ENCODE assay signal across 8 cellular contexts in the genomic region with DNA sequence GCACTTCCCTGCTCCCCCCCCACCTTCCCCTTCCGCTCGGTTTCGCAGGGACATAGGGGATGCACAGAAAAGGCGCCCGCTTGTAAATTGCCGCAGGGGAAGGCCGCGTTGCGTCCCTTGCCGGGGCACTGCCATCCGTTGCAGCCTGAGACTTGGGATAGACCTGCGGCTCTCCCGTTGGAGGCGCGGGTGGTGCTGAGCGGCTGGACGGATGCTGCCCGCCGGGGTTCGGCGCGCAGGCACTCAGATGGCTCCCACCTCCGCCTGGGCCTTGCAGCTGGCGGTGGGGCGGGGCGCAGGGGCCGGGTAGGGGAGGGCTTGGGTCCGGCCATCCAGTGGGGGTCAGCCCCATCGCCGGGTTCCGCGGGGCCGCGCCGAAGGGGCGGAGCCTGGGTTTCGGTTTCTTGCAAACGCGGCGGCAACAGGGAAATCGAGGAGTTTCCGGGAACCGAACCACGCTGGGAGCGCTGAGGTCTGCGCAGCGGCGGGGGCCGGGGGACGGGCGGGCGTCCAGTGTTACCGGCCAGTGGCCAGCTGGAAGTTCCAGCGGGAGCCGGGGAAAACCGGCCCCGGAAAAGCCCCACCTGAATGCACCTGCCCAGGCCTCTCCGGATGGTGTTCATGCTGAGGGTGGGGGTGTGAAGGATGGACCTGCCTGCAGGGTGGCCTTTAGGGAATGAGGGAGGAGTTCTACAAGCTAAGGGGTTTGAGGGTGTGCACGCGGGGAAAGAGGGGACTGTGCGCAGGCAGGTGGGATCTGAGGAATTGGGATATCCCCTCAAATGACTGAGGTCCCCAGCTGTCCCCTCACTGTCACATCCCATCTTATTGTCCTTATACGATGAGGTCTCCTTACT. TPM values are rescaled to one million over a fixed set of nuclear protein-coding genes. Genes with fewer than 3 reads are reported as not detected.
A peak's percentile ranks its signal among the peaks of the same experiment; 100 is the strongest.
DNase-seq lines count a peak whose midpoint lies in the region; ATAC-seq, FAIRE-seq and TF ChIP-seq lines count a peak whose summit lies in the region.

No MANE protein-coding gene starts in this region.

- no peak for ATAC-seq in CD4-positive, alpha-beta T cell (ENCODE audit: poor library complexity)
- ATAC-seq in HG03354 (IDR thresholded peaks at IDR 0.05; ENCODE audit: poor library complexity, severe bottlenecking, unreplicated experiment) (peak; percentile 48), aorta (ENCODE audit: low FRiP score) (peak; percentile 85)

- POLR2A ChIA-PET in CD4-positive, alpha-beta T cell (lab: Charles Lee): interaction anchor here (0.5 to 15.5 kb wide), 29 partner anchors 16 to 1620 kb away, joined by 3 to 526 read pairs (median 11); partner anchors contain the start of genes AFF4, CCNI2, HSPA4 and IRF1

- no peaks in the 10 kb centered on the region for H3K9me3 ChIP-seq in CD4-positive, alpha-beta T cell (ENCODE audit: control insufficient read depth, low read length)
- no peaks in the 10 kb centered on the region for H3K9me3 ChIP-seq in aorta (ENCODE audit: control insufficient read depth, low read length)

- H3K36me3 ChIP-seq in aorta (ENCODE audit: control insufficient read depth in 1 of 2, insufficient read depth in 2 of 2, low read length in 1 of 2): no peaks in the 10 kb centered on the region

- DNase-seq in CD4-positive, alpha-beta T cell: peak in 9 of 10 experiments; percentile 30 to 82 (median 51)
- DNase-seq in GM19239 (ENCODE audit: insufficient read length, low spot score): peak; percentile 63
- peak; percentile 90 for DNase-seq in RPMI7951 (ENCODE audit: low read depth)
- peak; percentile 80 for DNase-seq in activated naive CD8-positive, alpha-beta T cell treated with anti-CD3 and anti-CD28 coated beads for 36 hours
- peak; percentile 50 for DNase-seq in glutamatergic neuron
- DNase-seq in nucleus accumbens (lab: John Stamatoyannopoulos, UW): peak in 50 of 56 donors; percentile 25 to 90 (median 63)
- peak; percentile 95 to 96 for DNase-seq in aorta

- no peaks in the 10 kb centered on the region for H3K27me3 ChIP-seq in CD4-positive, alpha-beta T cell (ENCODE audit: control insufficient read depth, insufficient read depth, low read length)
- no peaks in the 10 kb centered on the region for H3K27me3 ChIP-seq in aorta (ENCODE audit: control insufficient read depth in 1 of 2, insufficient read depth in 2 of 2, low read length in 1 of 2)

- whole genome bisulfite sequencing in aorta, 2 donors: 2% methylated on average over 49 to 62 of the region's 62 CpGs

- peaks cover 4% of the 10 kb centered on the region for H3K36me3 Mint-ChIP-seq in CD4-positive, alpha-beta T cell (ENCODE audit: low read depth)
- H3K36me3 Mint-ChIP-seq in activated naive CD8-positive, alpha-beta T cell treated with anti-CD3 and anti-CD28 coated beads for 36 hours: no peaks in the 10 kb centered on the region
- H3K36me3 Mint-ChIP-seq in glutamatergic neuron (ENCODE audit: unreplicated experiment): no peaks in the 10 kb centered on the region

- H3K27me3 Mint-ChIP-seq in CD4-positive, alpha-beta T cell: no peaks in the 10 kb centered on the region
- H3K27me3 Mint-ChIP-seq in activated naive CD8-positive, alpha-beta T cell treated with anti-CD3 and anti-CD28 coated beads for 36 hours: no peaks in the 10 kb centered on the region
- H3K27me3 Mint-ChIP-seq in glutamatergic neuron (ENCODE audit: unreplicated experiment): peaks cover 19% of the 10 kb centered on the region

- FAIRE-seq in GM19239 (lab: Jason Lieb, UNC): peak; percentile 82

- H3K4me3 ChIP-seq in aorta (ENCODE audit: low read length in 2 of 2): peak overlapping the region; percentile 51 to 72

- CTCF ChIA-PET in CD4-positive, alpha-beta T cell (lab: Charles Lee): interaction anchor here (0.9 to 10.2 kb wide), 7 partner anchors 16 to 128 kb away, joined by 3 to 104 read pairs (median 5); partner anchors contain the start of gene SLC22A5

- no peak for TF ChIP-seq CTCF in CD4-positive, alpha-beta T cell (IDR thresholded peaks at IDR 0.05)
- TF ChIP-seq CTCF in glutamatergic neuron (IDR thresholded peaks at IDR 0.05; ENCODE audit: partially characterized antibody, unreplicated experiment): no peak

- peak overlapping the region; percentile 93 for H3K27ac ChIP-seq in CD4-positive, alpha-beta T cell (ENCODE audit: low read depth, low read length)
- H3K27ac ChIP-seq in aorta (ENCODE audit: low read depth in 1 of 2, low read length in 2 of 2): peak overlapping the region; percentile 77 to 97

- H3K27ac Mint-ChIP-seq in CD4-positive, alpha-beta T cell: peak overlapping the region; percentile 97
- H3K27ac Mint-ChIP-seq in activated naive CD8-positive, alpha-beta T cell treated with anti-CD3 and anti-CD28 coated beads for 36 hours: peak overlapping the region; percentile 99
- H3K27ac Mint-ChIP-seq in glutamatergic neuron (ENCODE audit: unreplicated experiment): no peak overlapping the region

- intact Hi-C loops in CD4-positive, alpha-beta T cell (cut with DNase I, micrococcal nuclease): loop anchor here (1.0 to 10.0 kb wide), 4 partner anchors 40 to 1728 kb away; partner anchors contain the start of gene PPP2CA (in 1 of the 2)
- intact Hi-C loops in aorta (cut with DNase I): loop anchor here (10.0 kb wide), 2 partner anchors 232 to 242 kb away; partner anchors contain the start of gene PDLIM4 (in 1 of the 2)

- peak overlapping the region; percentile 97 for H3K4me3 Mint-ChIP-seq in CD4-positive, alpha-beta T cell
- peak overlapping the region; percentile 80 for H3K4me3 Mint-ChIP-seq in activated naive CD8-positive, alpha-beta T cell treated with anti-CD3 and anti-CD28 coated beads for 36 hours
- H3K4me3 Mint-ChIP-seq in glutamatergic neuron (ENCODE audit: unreplicated experiment): peak overlapping the region; percentile 81

- H3K9me3 Mint-ChIP-seq in CD4-positive, alpha-beta T cell: no peaks in the 10 kb centered on the region
- H3K9me3 Mint-ChIP-seq in activated naive CD8-positive, alpha-beta T cell treated with anti-CD3 and anti-CD28 coated beads for 36 hours: no peaks in the 10 kb centered on the region
- H3K9me3 Mint-ChIP-seq in glutamatergic neuron (ENCODE audit: unreplicated experiment): peaks cover 2% of the 10 kb centered on the region

- no peaks in the 10 kb centered on the region for H3K4me1 ChIP-seq in aorta (ENCODE audit: control insufficient read depth in 1 of 2, insufficient read depth in 2 of 2, low read length in 2 of 2)

- H3K4me1 Mint-ChIP-seq in CD4-positive, alpha-beta T cell (ENCODE audit: low read depth): peaks cover 66% of the 10 kb centered on the region
- H3K4me1 Mint-ChIP-seq in activated naive CD8-positive, alpha-beta T cell treated with anti-CD3 and anti-CD28 coated beads for 36 hours: peaks cover 67% of the 10 kb centered on the region
- H3K4me1 Mint-ChIP-seq in glutamatergic neuron (ENCODE audit: low read depth, unreplicated experiment): no peaks in the 10 kb centered on the region

RNA-seq across cellular contexts. Expression of gene IRF1, which starts 6.3 kb away (rescaled TPM):
- 1,000 to 10,000 TPM; 1,212 to 1,234 TPM for total RNA-seq in CD4-positive, alpha-beta T cell
- total RNA-seq in RPMI7951 (2014; rRNA removed; shearing (Covaris generic)): 34.1 and 42.1 TPM in 2 replicates
- total RNA-seq in activated naive CD8-positive, alpha-beta T cell treated with anti-CD3 and anti-CD28 coated beads for 36 hours: 100 to 1,000 TPM; 228 to 232 TPM
- total RNA-seq in glutamatergic neuron (ENCODE audit: unreplicated experiment) (2.8 TPM), aorta (10 to 100 TPM; 26.8 to 36.1 TPM)
- 10 to 100 TPM; 12.9 to 13.1 TPM for polyA plus RNA-seq in aorta

RNA-seq across cellular contexts. Expression of gene IL5, which starts 46.5 kb away (rescaled TPM):
- not detected for total RNA-seq in CD4-positive, alpha-beta T cell
- not detected in 2 replicates for total RNA-seq in RPMI7951 (2014; rRNA removed; shearing (Covaris generic))
- total RNA-seq in activated naive CD8-positive, alpha-beta T cell treated with anti-CD3 and anti-CD28 coated beads for 36 hours: not detected
- not detected for total RNA-seq in glutamatergic neuron (ENCODE audit: unreplicated experiment)
- not detected for total RNA-seq in aorta
- polyA plus RNA-seq in aorta: not detected

RNA-seq across cellular contexts. Expression of gene RAD50, which starts 59.9 kb away (rescaled TPM):
- 10 to 100 TPM; 12.7 to 13.4 TPM for total RNA-seq in CD4-positive, alpha-beta T cell
- total RNA-seq in RPMI7951 (2014; rRNA removed; shearing (Covaris generic)): 13.5 and 25.2 TPM in 2 replicates
- 10 to 100 TPM; 40.7 to 49.1 TPM for total RNA-seq in activated naive CD8-positive, alpha-beta T cell treated with anti-CD3 and anti-CD28 coated beads for 36 hours
- 34.9 TPM for total RNA-seq in glutamatergic neuron (ENCODE audit: unreplicated experiment)
- 10 to 100 TPM; 29.9 to 36.3 TPM for total RNA-seq in aorta
- 1 to 10 TPM; 6.1 to 9.7 TPM for polyA plus RNA-seq in aorta

Comparison
In these comparisons a context has a peak if more than half of its experiments do, and no peak if none do; other contexts are left out.
1. RNA of gene IRF1, which starts 6.3 kb away (total RNA-seq): 1,212 to 1,234 TPM in CD4-positive, alpha-beta T cell; 228 to 232 TPM in activated naive CD8-positive, alpha-beta T cell treated with anti-CD3 and anti-CD28 coated beads for 36 hours, 34.1 to 42.1 TPM in RPMI7951, 26.8 to 36.1 TPM in aorta and 2.8 TPM in glutamatergic neuron (single experiment); every median in the first group is over 4 times any median in the second.
2. Peak in every context shown above with its lines, with median percentiles within 50 percentile points of each other: DNase-seq and H3K4me3 Mint-ChIP-seq.